In genomic region chr3:11709782-11710181, GRCh38 we compare ENCODE assay signal across 24 cellular contexts.
DNase-seq lines count a peak whose midpoint lies in the region; ATAC-seq, FAIRE-seq and TF ChIP-seq lines count a peak whose summit lies in the region.
"Had no signal": no experiment of that assay in that cellular context is flagged by ENCODE, and none has a peak within 500 bp of the region (broad histone marks: within the 10 kb centered on the region; RNA-seq: fewer than 3 reads in every experiment).

No MANE protein-coding gene starts in this region.

- TF ChIP-seq EP300 in K562 (IDR thresholded peaks at IDR 0.05; ENCODE audit: low read length): no peak

- peak; percentile 6 for FAIRE-seq in K562 (lab: Jason Lieb, UNC)
- FAIRE-seq: A204.1, D721Med, G401.6, GM12891, GM19239 had no signal

- H2BK120ac ChIP-seq in trophoblast cell (ENCODE audit: insufficient read depth, low read length, poor library complexity): no peak overlapping the region

- H3K4me3 ChIP-seq in K562: no peak overlapping the region
- no peak overlapping the region for H3K4me3 ChIP-seq in trophoblast cell (ENCODE audit: low read depth, low read length)
- H3K4me3 ChIP-seq in CD8-positive, alpha-beta T cell (ENCODE audit: low read depth, low read length): no peak overlapping the region
- H3K4me3 ChIP-seq in neural progenitor cell: no peak overlapping the region
- H3K4me3 ChIP-seq: BLaER1 had no signal

- H3K36me3 Mint-ChIP-seq in CD8-positive, alpha-beta T cell: peaks cover 7% of the 10 kb centered on the region
- peaks cover 3% of the 10 kb centered on the region for H3K36me3 Mint-ChIP-seq in neural progenitor cell

- H3K23ac ChIP-seq in trophoblast cell (ENCODE audit: low read length): no peak overlapping the region

- no peak overlapping the region for H4K91ac ChIP-seq in trophoblast cell (ENCODE audit: low read depth, low read length)

- no peak for ATAC-seq in K562
- ATAC-seq in CD8-positive, alpha-beta T cell: no peak

- peaks cover 6% of the 10 kb centered on the region for H3K9me3 ChIP-seq in K562 (replicated peaks; ENCODE audit: control insufficient read depth, insufficient read depth, low read depth, low read length)
- H3K9me3 ChIP-seq in trophoblast cell (ENCODE audit: insufficient read depth, low read depth, low read length): no peaks in the 10 kb centered on the region
- H3K9me3 ChIP-seq in CD8-positive, alpha-beta T cell (ENCODE audit: low read length): no peaks in the 10 kb centered on the region
- H3K9me3 ChIP-seq in neural progenitor cell (ENCODE audit: low read depth): no peaks in the 10 kb centered on the region
- H3K9me3 ChIP-seq: BE2C, BLaER1 had no signal

- no peak overlapping the region for H4K8ac ChIP-seq in trophoblast cell (ENCODE audit: low read depth, low read length)

- H3K4me2 ChIP-seq in K562 (ENCODE audit: insufficient read depth, low read length) (no peak overlapping the region), trophoblast cell (ENCODE audit: low read length) (no peak overlapping the region), neural progenitor cell (no peak overlapping the region)
- H3K4me2 ChIP-seq: BLaER1 had no signal

- no peak overlapping the region for H2BK12ac ChIP-seq in trophoblast cell (ENCODE audit: low read length)

- no peak for TF ChIP-seq RAD21 in K562 (CRISPR knock-in tag; conservative IDR thresholded peaks at IDR 0.05 in 1 of 2, IDR thresholded peaks at IDR 0.05 in 1 of 2)

- intact Hi-C loops in K562 (cut with micrococcal nuclease): no loop called here
- intact Hi-C loops in CD8-positive, alpha-beta T cell (cut with DNase I, micrococcal nuclease): loop anchor here in 1 of 2 experiments (10.0 kb wide), 1 partner anchor 95 kb away; no protein-coding TSS in a partner anchor

- no peak overlapping the region for H3K27ac Mint-ChIP-seq in CD8-positive, alpha-beta T cell
- H3K27ac Mint-ChIP-seq in neural progenitor cell: no peak overlapping the region
- H3K27ac Mint-ChIP-seq: CD4-positive, CD25-positive, alpha-beta regulatory T cell had no signal

- H3K36me3 ChIP-seq in K562 (ENCODE audit: control insufficient read depth, insufficient read depth, low read length) (no peaks in the 10 kb centered on the region), trophoblast cell (ENCODE audit: control insufficient read depth in 1 of 2, insufficient read depth in 2 of 2, low read length in 2 of 2) (peaks cover 0 to 2% of the 10 kb centered on the region in 2 experiments), neural progenitor cell (no peaks in the 10 kb centered on the region)
- no peaks in the 10 kb centered on the region for H3K36me3 ChIP-seq in CD8-positive, alpha-beta T cell (ENCODE audit: insufficient read depth, low read length)
- H3K36me3 ChIP-seq: BE2C, BLaER1 had no signal

- peaks cover 9% of the 10 kb centered on the region for H3K9me3 Mint-ChIP-seq in CD8-positive, alpha-beta T cell
- peaks cover 13% of the 10 kb centered on the region for H3K9me3 Mint-ChIP-seq in neural progenitor cell

- H3K4me1 Mint-ChIP-seq in CD8-positive, alpha-beta T cell (ENCODE audit: low read depth): no peaks in the 10 kb centered on the region
- no peaks in the 10 kb centered on the region for H3K4me1 Mint-ChIP-seq in neural progenitor cell

- H3K4me1 ChIP-seq in K562 (replicated peaks in 1 of 2; ENCODE audit: control insufficient read depth in 2 of 2, insufficient read depth in 2 of 2, low read length in 2 of 2): peaks cover 0 to 5% of the 10 kb centered on the region in 2 experiments; a peak in 3 of 5 replicates
- peaks cover 0 to 3% of the 10 kb centered on the region in 2 experiments for H3K4me1 ChIP-seq in trophoblast cell (ENCODE audit: control insufficient read depth in 1 of 2, insufficient read depth in 2 of 2, low read length in 2 of 2)
- H3K4me1 ChIP-seq in CD8-positive, alpha-beta T cell (ENCODE audit: insufficient read depth, low read length): no peaks in the 10 kb centered on the region
- H3K4me1 ChIP-seq in neural progenitor cell: no peaks in the 10 kb centered on the region
- H3K4me1 ChIP-seq: BE2C, BLaER1 had no signal

- no peaks in the 10 kb centered on the region for H3F3A ChIP-seq in neural progenitor cell (ENCODE audit: low read depth)

- H3K4ac ChIP-seq in trophoblast cell (ENCODE audit: low read depth, low read length): peak overlapping the region; percentile 41

- no peak overlapping the region for H3K18ac ChIP-seq in trophoblast cell (ENCODE audit: low read length)

- H3K27ac ChIP-seq in K562 (ENCODE audit: extremely low read depth, low read depth, low read length) (no peak overlapping the region), trophoblast cell (ENCODE audit: low read depth, low read length) (no peak overlapping the region), neural progenitor cell (no peak overlapping the region)
- no peak overlapping the region for H3K27ac ChIP-seq in CD8-positive, alpha-beta T cell (ENCODE audit: low read depth, low read length)
- H3K27ac ChIP-seq: BLaER1 had no signal

- H3K4me3 Mint-ChIP-seq in CD8-positive, alpha-beta T cell: no peak overlapping the region
- H3K4me3 Mint-ChIP-seq in neural progenitor cell: no peak overlapping the region
- H3K4me3 Mint-ChIP-seq: CD14-positive monocyte; CD4-positive, alpha-beta memory T cell; CD4-positive, CD25-positive, alpha-beta regulatory T cell had no signal

- BruUV-seq in K562 (replicated peaks; lab: Mats Ljungman, UMichigan): no TSS peak

- no peaks in the 10 kb centered on the region for H3K9me1 ChIP-seq in K562 (ENCODE audit: control insufficient read depth, insufficient read depth, low read length)

- TF ChIP-seq CTCF in K562 (IDR thresholded peaks at IDR 0.05 in 2 of 3, conservative IDR thresholded peaks at IDR 0.05 in 1 of 3; ENCODE audit: insufficient read depth in 2 of 3, low read depth in 1 of 3, low read length in 3 of 3) (no peak), neural progenitor cell (IDR thresholded peaks at IDR 0.05) (no peak)
- no peak for TF ChIP-seq CTCF in CD8-positive, alpha-beta T cell (IDR thresholded peaks at IDR 0.05)

- H4K20me1 ChIP-seq in K562 (replicated peaks; ENCODE audit: control insufficient read depth, insufficient read depth, low read length): no peaks in the 10 kb centered on the region
- no peaks in the 10 kb centered on the region for H4K20me1 ChIP-seq in neural progenitor cell (ENCODE audit: low read depth)
- H4K20me1 ChIP-seq: BLaER1 had no signal

- H2BK5ac ChIP-seq in trophoblast cell (ENCODE audit: low read depth, low read length, poor library complexity): no peak overlapping the region

- no peak overlapping the region for H2AK5ac ChIP-seq in trophoblast cell (ENCODE audit: low read length)

- DNase-seq in K562 (ENCODE audit: extremely low read depth in 1 of 4, low spot score in 3 of 4) (no peak), islet precursor cell (peak; percentile 15), trophoblast cell (no peak), amniotic stem cell (lab: John Stamatoyannopoulos, UW) (no peak), neural progenitor cell (ENCODE audit: low spot score) (no peak)
- no peak for DNase-seq in activated CD8-positive, alpha-beta memory T cell treated with anti-CD3 and anti-CD28 coated beads, Interleukin-2, amount 50 U/mL, for 4 hours
- DNase-seq in CD8-positive, alpha-beta T cell: no peak
- DNase-seq: 8988T; ACHN; BE2C; C1 segment of cervical spinal cord; Caco-2; Calu3; CD4-positive, alpha-beta memory T cell; CD4-positive, CD25-positive, alpha-beta regulatory T cell; DMS79 treated with DMSO at 0.1 percent for 48 hours; GF-D8 had no signal

- TF ChIP-seq POLR2A in K562 (conservative IDR thresholded peaks at IDR 0.05): no peak

- H3K27me3 Mint-ChIP-seq in CD8-positive, alpha-beta T cell (ENCODE audit: low read depth): no peaks in the 10 kb centered on the region
- peaks cover 4% of the 10 kb centered on the region for H3K27me3 Mint-ChIP-seq in neural progenitor cell (ENCODE audit: insufficient read depth, low read depth)
- H3K27me3 Mint-ChIP-seq: CD4-positive, alpha-beta memory T cell; CD4-positive, CD25-positive, alpha-beta regulatory T cell had no signal

- POLR2A ChIA-PET in K562 (lab: Yijun Ruan, JAX): interaction anchor here (0.6 to 1.3 kb wide), 2 partner anchors 13 to 20 kb away, joined by 3 read pairs; no protein-coding TSS in a partner anchor
- POLR2A ChIA-PET in CD8-positive, alpha-beta T cell (lab: Charles Lee): interaction anchor here (0.7 kb wide), 1 partner anchor 8 kb away, joined by 3 read pairs; no protein-coding TSS in a partner anchor

- H3K27me3 ChIP-seq in K562 (ENCODE audit: control insufficient read depth in 2 of 2, insufficient read depth in 2 of 2, low read length in 2 of 2) (peaks cover 34 to 53% of the 10 kb centered on the region in 2 experiments), trophoblast cell (ENCODE audit: insufficient read depth, low read length) (no peaks in the 10 kb centered on the region), neural progenitor cell (no peaks in the 10 kb centered on the region)
- H3K27me3 ChIP-seq in CD8-positive, alpha-beta T cell (ENCODE audit: insufficient read depth, low read length): no peaks in the 10 kb centered on the region
- H3K27me3 ChIP-seq: BE2C, BLaER1 had no signal

- H3K79me2 ChIP-seq in K562 (ENCODE audit: control insufficient read depth, insufficient read depth, low read length): no peaks in the 10 kb centered on the region
- peaks cover 1% of the 10 kb centered on the region for H3K79me2 ChIP-seq in trophoblast cell (ENCODE audit: control insufficient read depth, insufficient read depth, low read length, poor library complexity)
- peaks cover 27% of the 10 kb centered on the region for H3K79me2 ChIP-seq in neural progenitor cell (ENCODE audit: low read depth)

- 0% methylated on average over 3 of the region's 3 CpGs for WGBS in K562 (ENCODE audit: insufficient coverage, low coverage, missing lambda C conversion rate)
- no CpG with 5 or more reads among the region's 3 CpGs for WGBS in trophoblast cell (ENCODE audit: extremely low coverage, insufficient coverage, insufficient read length)

- H3K9ac ChIP-seq in K562 (ENCODE audit: insufficient read depth in 1 of 2, low read depth in 2 of 2, low read length in 2 of 2) (no peak overlapping the region), trophoblast cell (ENCODE audit: low read length) (no peak overlapping the region), neural progenitor cell (no peak overlapping the region)
- H3K9ac ChIP-seq: BLaER1 had no signal

- no peaks in the 10 kb centered on the region for H3K79me1 ChIP-seq in trophoblast cell (ENCODE audit: low read length)

- CTCF ChIA-PET in K562 (lab: Yijun Ruan, JAX; ENCODE audit: low intra/inter-chr PET ratio): no interaction called here
- CTCF ChIA-PET in CD8-positive, alpha-beta T cell (lab: Charles Lee): interaction anchor here (0.6 to 1.1 kb wide), 2 partner anchors 57 to 473 kb away, joined by 3 read pairs; no protein-coding TSS in a partner anchor

- no peak overlapping the region for H4K12ac ChIP-seq in trophoblast cell (ENCODE audit: low read depth, low read length)

- in situ Hi-C loops in K562 (cut with MboI): no loop called here

- H3K14ac ChIP-seq in trophoblast cell (ENCODE audit: low read length): no peak overlapping the region

- H2AFZ ChIP-seq in K562 (ENCODE audit: low read depth, low read length) (no peak overlapping the region), trophoblast cell (ENCODE audit: insufficient read depth, low read length, poor library complexity) (no peak overlapping the region), neural progenitor cell (replicated peaks) (no peak overlapping the region)

TF ChIP-seq in K562, 482 proteins besides CTCF, POLR2A, EP300 and RAD21 (continues in another document):
- TF ChIP-seq CBX3 (IDR thresholded peaks at IDR 0.05; ENCODE audit: borderline replicate concordance in 1 of 2, low read length in 2 of 2): 0 out of 3 replicates have a peak, but pooled peaks of 1 of the 2 experiments have one; percentile 25
